Comparison of ENCODE assay signal across 27 cellular contexts in the genomic region with DNA sequence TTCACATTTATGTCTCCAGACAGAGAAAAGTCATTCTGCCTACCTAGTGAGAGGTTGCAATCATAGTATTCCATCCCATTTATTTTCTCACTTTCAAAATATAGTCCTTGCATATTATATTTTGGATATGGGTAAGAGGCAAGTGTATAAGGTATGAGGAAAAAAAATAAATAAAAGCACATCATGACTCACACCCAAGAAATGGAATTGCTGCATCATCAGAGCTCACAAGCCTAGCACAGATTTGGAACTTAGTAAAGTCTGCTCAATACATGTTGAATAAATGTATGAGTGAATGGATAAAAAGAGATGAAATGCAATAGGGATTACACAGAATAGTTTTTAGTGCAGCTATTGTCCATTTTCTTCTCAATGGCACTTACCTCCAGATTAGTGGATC.
"Had no signal": no experiment of that assay in that cellular context is flagged by ENCODE, and none has a peak within 500 bp of the region (broad histone marks: within the 10 kb centered on the region; RNA-seq: fewer than 3 reads in every experiment).

No MANE protein-coding gene starts in this region.

- H3K36me3 ChIP-seq: esophagus squamous epithelium, gastrocnemius medialis, ovary, thyroid gland, upper lobe of left lung, vagina had no signal

- ATAC-seq: activated CD8-positive, alpha-beta memory T cell treated with anti-CD3 and anti-CD28 coated beads, Interleukin-2, amount 10 ng/mL, durations not matched to agents 7 days and 5 days; activated CD8-positive, alpha-beta T cell treated with anti-CD3 and anti-CD28 coated beads for 36 hours; activated naive CD4-positive, alpha-beta T cell treated with anti-CD3 and anti-CD28 coated beads, Interleukin-2, amount 50 U/mL, for 72 hours; body of pancreas; gastrocnemius medialis; left colon; sciatic nerve; stimulated activated memory B cell treated with anti-CD40 and anti-IgM and Interleukin-4, amounts not matched to agents 10 μg/mL and 1 μg/mL and 100 μg/mL, for 72 hours; stimulated activated naive CD8-positive, alpha-beta T cell treated with anti-CD3 and anti-CD28 coated beads, Interleukin-15, amount 100 ng/mL, for 72 hours had no signal

- H3K27me3 ChIP-seq: body of pancreas, esophagus squamous epithelium, gastrocnemius medialis, ovary, thyroid gland, upper lobe of left lung, vagina had no signal

- H3K4me1 ChIP-seq: body of pancreas, esophagus squamous epithelium, gastrocnemius medialis, thyroid gland, upper lobe of left lung, vagina had no signal

- H3K9me3 ChIP-seq: body of pancreas, esophagus squamous epithelium, gastrocnemius medialis, ovary, thyroid gland, upper lobe of left lung, vagina had no signal

- H3K4me3 ChIP-seq: body of pancreas, esophagus squamous epithelium, gastrocnemius medialis, ovary, thyroid gland, upper lobe of left lung, vagina had no signal

- DNase-seq: activated B cell treated with CpG ODN at 0.5 μM for 24 hours; activated CD4-positive, alpha-beta T cell treated with anti-CD3 and anti-CD28 coated beads, Interleukin-2, amount 50 U/mL, for 1 hour; activated CD8-positive, alpha-beta memory T cell treated with anti-CD3 and anti-CD28 coated beads, Interleukin-2, amount 10 ng/mL, durations not matched to agents 7 days and 5 days; activated CD8-positive, alpha-beta T cell treated with anti-CD3 and anti-CD28 coated beads for 36 hours; activated naive CD4-positive, alpha-beta T cell; activated T-cell treated with anti-CD3 and anti-CD28 coated beads, Interleukin-2, amount 50 U/mL, for 48 hours; anterior cingulate cortex; body of pancreas; caudate nucleus; esophagus squamous epithelium; gastrocnemius medialis; glutamatergic neuron; left colon; naive B cell; nephron progenitor cell; ovary; retina; small intestine; stimulated activated CD4-positive, alpha-beta T cell treated with anti-CD3 and anti-CD28 coated beads, Interleukin-4, amount 100 ng/mL, for 24 hours; stimulated activated naive CD8-positive, alpha-beta T cell treated with anti-CD3 and anti-CD28 coated beads, Interleukin-15, amount 100 ng/mL, for 72 hours; T-helper 1 cell; thyroid gland; upper lobe of left lung had no signal
